In the genomic region with DNA sequence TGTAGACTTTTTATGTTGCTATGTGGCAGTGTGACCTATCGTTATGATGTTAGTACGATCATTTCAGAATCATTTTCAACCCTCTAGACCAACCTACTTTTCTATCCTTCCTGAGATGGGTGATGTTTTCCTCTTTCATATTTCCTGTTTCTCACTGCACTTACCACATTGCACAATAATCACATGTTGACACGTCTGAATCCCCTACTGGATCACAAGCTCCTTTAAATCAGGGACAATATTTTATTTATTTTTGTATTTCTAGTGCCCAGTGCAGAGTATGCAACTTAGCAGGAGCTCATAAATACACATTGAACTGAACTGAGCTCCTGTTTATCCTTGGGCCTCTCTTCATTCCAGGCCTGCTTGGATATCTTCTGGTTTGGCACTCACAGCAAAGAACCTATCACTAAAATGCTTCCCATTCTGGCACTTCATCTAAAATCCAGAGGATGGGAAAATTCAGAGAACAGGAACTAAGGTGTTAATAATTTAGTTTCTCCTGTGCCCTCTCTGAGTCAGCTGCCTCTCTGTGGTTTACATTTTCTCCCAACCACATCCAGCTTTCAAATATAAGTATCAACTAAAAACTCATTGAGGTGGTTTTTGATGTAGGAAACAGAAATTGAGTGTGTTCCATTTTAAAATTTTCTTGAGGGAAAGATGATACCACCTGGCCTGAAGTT, we compare ENCODE assay signal across 13 cellular contexts.
DNase-seq lines count a peak whose midpoint lies in the region; ATAC-seq and TF ChIP-seq lines count a peak whose summit lies in the region.
"Had no signal": no experiment of that assay in that cellular context is flagged by ENCODE, and none has a peak within 500 bp of the region (broad histone marks: within the 10 kb centered on the region; RNA-seq: fewer than 3 reads in every experiment).

No MANE protein-coding gene starts in this region.

- peaks cover 7 to 11% of the 10 kb centered on the region in 2 donors for H3K36me3 Mint-ChIP-seq in activated naive CD4-positive, alpha-beta T cell treated with anti-CD3 and anti-CD28 coated beads, Interleukin-2, amount 50 U/mL, for 72 hours

- H3K79me2 ChIP-seq in DND-41 (ENCODE audit: insufficient read depth, low read length) = no peaks in the 10 kb centered on the region

- H2AFZ ChIP-seq in DND-41 (ENCODE audit: low read depth, low read length) = peak overlapping the region; percentile 9; the same call in 1 of the 2 replicates

- no peaks in the 10 kb centered on the region for H3K27me3 ChIP-seq in DND-41 (ENCODE audit: insufficient read depth, low read length, poor library complexity)
- H3K27me3 ChIP-seq: colonic mucosa, testis had no signal

- H3K27ac ChIP-seq in DND-41 (ENCODE audit: low read length) = peak overlapping the region; percentile 79
- H3K27ac ChIP-seq: colonic mucosa, testis had no signal

- H3K9me3 Mint-ChIP-seq in activated naive CD4-positive, alpha-beta T cell treated with anti-CD3 and anti-CD28 coated beads, Interleukin-2, amount 50 U/mL, for 72 hours = peaks cover 4 to 17% of the 10 kb centered on the region in 2 donors

- peaks cover 30% of the 10 kb centered on the region for H3K4me1 ChIP-seq in DND-41 (ENCODE audit: insufficient read depth, low read length)
- H3K4me1 ChIP-seq: colonic mucosa, testis had no signal

- H3K9ac ChIP-seq in DND-41 (ENCODE audit: low read depth, low read length) = peak overlapping the region; percentile 35; the same call in 1 of the 2 replicates

- H3K36me3 ChIP-seq in DND-41 (ENCODE audit: insufficient read depth, low read length) = no peaks in the 10 kb centered on the region
- H3K36me3 ChIP-seq: colonic mucosa had no signal

- H3K9me3 ChIP-seq in DND-41 (ENCODE audit: insufficient read depth, low read length, severe bottlenecking) = no peaks in the 10 kb centered on the region
- H3K9me3 ChIP-seq: colonic mucosa, testis had no signal

- DNase-seq in DND-41 (peak; percentile 54), LHCN-M2 (ENCODE audit: low read depth) (peak; percentile 28), myocyte (ENCODE audit: low read depth) (peak; percentile 31), NCI-H2081 (lab: John Stamatoyannopoulos, UW) (no peak), NK-92 (lab: John Stamatoyannopoulos, UW; ENCODE audit: unreplicated experiment) (no peak), G401 (ENCODE audit: low spot score) (no peak), cerebellum (ENCODE audit: low spot score) (no peak)
- no peak for DNase-seq in activated naive CD4-positive, alpha-beta T cell treated with anti-CD3 and anti-CD28 coated beads, Interleukin-2, amount 50 U/mL, for 72 hours (ENCODE audit: low spot score in 2 of 2)
- DNase-seq: colonic mucosa, NCI-H1436, NCI-H510A, right cardiac atrium, testis had no signal

- in situ Hi-C loops in G401 (cut with HindIII; ENCODE audit: low sequenced_read_pairs) = no loop called here

- H3K4me3 ChIP-seq in DND-41 (ENCODE audit: low read depth in 1 of 2, low read length in 2 of 2) = no peak overlapping the region
- H3K4me3 ChIP-seq: colonic mucosa, testis had no signal

- H3K27ac Mint-ChIP-seq in activated naive CD4-positive, alpha-beta T cell treated with anti-CD3 and anti-CD28 coated beads, Interleukin-2, amount 50 U/mL, for 72 hours = no peak overlapping the region

- no peaks in the 10 kb centered on the region for H4K20me1 ChIP-seq in DND-41 (ENCODE audit: insufficient read depth, low read length)

- peak overlapping the region; percentile 44 for H3K4me2 ChIP-seq in DND-41 (ENCODE audit: insufficient read depth, low read length)

- no peak for TF ChIP-seq CTCF in DND-41 (IDR thresholded peaks at IDR 0.05; ENCODE audit: borderline replicate concordance, extremely low read depth, low read length, poor library complexity, severe bottlenecking)

- peak; percentile 91 for ATAC-seq in DND-41 (ENCODE audit: insufficient read depth, low read depth)
- ATAC-seq in activated naive CD4-positive, alpha-beta T cell treated with anti-CD3 and anti-CD28 coated beads, Interleukin-2, amount 50 U/mL, for 72 hours = peak; percentile 66 to 79
- ATAC-seq: right cardiac atrium had no signal

Comparison
In these comparisons a context has a peak if more than half of its experiments do, and no peak if none do; other contexts are left out.
1. DNase-seq: peak in DND-41 (single experiment), LHCN-M2 (single experiment) and myocyte (single experiment); none in activated naive CD4-positive, alpha-beta T cell treated with anti-CD3 and anti-CD28 coated beads, Interleukin-2, amount 50 U/mL, for 72 hours (0 of 2), NCI-H2081 (0 of 2), NK-92 (single experiment), G401 (single experiment) and cerebellum (single experiment).